Comparison of ENCODE assay signal across 23 cellular contexts in genomic region chr2:196587061-196587460, GRCh38. TPM values are rescaled to one million over a fixed set of nuclear protein-coding genes. Genes with fewer than 3 reads are reported as not detected.
DNase-seq lines count a peak whose midpoint lies in the region; ATAC-seq and TF ChIP-seq lines count a peak whose summit lies in the region.
"Had no signal": no experiment of that assay in that cellular context is flagged by ENCODE, and none has a peak within 500 bp of the region (broad histone marks: within the 10 kb centered on the region; RNA-seq: fewer than 3 reads in every experiment).

No MANE protein-coding gene starts in this region.

- peaks cover 13% of the 10 kb centered on the region; the same call in 1 of the 2 replicates for H3F3A ChIP-seq in GM23248 (ENCODE audit: insufficient read depth)

- DNase-seq in GM23248 (no peak), SK-N-MC (ENCODE audit: low read depth, low spot score) (no peak), foreskin keratinocyte (no peak), putamen (ENCODE audit: low spot score) (peak; percentile 82), kidney glomerular epithelial cell (lab: John Stamatoyannopoulos, UW) (no peak)
- DNase-seq in activated CD4-positive, alpha-beta T cell treated with anti-CD3 and anti-CD28 coated beads for 1 hour = no peak
- DNase-seq: activated CD4-positive, alpha-beta memory T cell treated with anti-CD3 and anti-CD28 coated beads for 36 hours; activated CD8-positive, alpha-beta memory T cell treated with anti-CD3 and anti-CD28 coated beads, Interleukin-2, amount 50 U/mL, for 4 hours; activated naive CD4-positive, alpha-beta T cell; activated naive CD8-positive, alpha-beta T cell treated with anti-CD3 and anti-CD28 coated beads, Interleukin-2, amount 50 U/mL, for 24 hours; BE2C; body of pancreas; CD8-positive, alpha-beta T cell; immature natural killer cell; mesendoderm; naive B cell; stimulated activated naive CD4-positive, alpha-beta T cell treated with Interleukin-2 at 50 U/mL for 16 hours; T-helper 17 cell had no signal

- peak overlapping the region; percentile 61 for H3K4me2 ChIP-seq in GM23248 (ENCODE audit: unreplicated experiment)

- in situ Hi-C loops in GM23248 (cut with MboI) = no loop called here

- 10% methylated on average over 3 of the region's 3 CpGs for WGBS in GM23248 (ENCODE audit: low coverage in 1 of 2, low lambda C conversion rate in 2 of 2, missing lambda C conversion rate in 2 of 2), 2 experiments

- peaks cover 64% of the 10 kb centered on the region for H3K79me2 ChIP-seq in GM23248 (ENCODE audit: insufficient read depth)

- ATAC-seq in foreskin keratinocyte = peak; percentile 28
- ATAC-seq in activated CD4-positive, CD25-positive, alpha-beta regulatory T cell treated with anti-CD3 and anti-CD28 coated beads, Interleukin-2, amount 50 U/mL, for 24 hours = no peak
- ATAC-seq: activated naive CD8-positive, alpha-beta T cell treated with anti-CD3 and anti-CD28 coated beads, Interleukin-2, amount 50 U/mL, for 24 hours; body of pancreas; CD8-positive, alpha-beta T cell; left lobe of liver; T-helper 17 cell had no signal

- no peaks in the 10 kb centered on the region for H4K20me1 ChIP-seq in GM23248 (ENCODE audit: insufficient read depth)

- no peaks in the 10 kb centered on the region for H3K36me3 ChIP-seq in GM23248 (ENCODE audit: low read depth)
- no peaks in the 10 kb centered on the region for H3K36me3 ChIP-seq in SK-N-MC (ENCODE audit: insufficient read depth, low read length)
- H3K36me3 ChIP-seq: BE2C, neutrophil, thoracic aorta had no signal

- TF ChIP-seq CTCF in foreskin keratinocyte (conservative IDR thresholded peaks at IDR 0.05) = no peak

- H3K4me1 ChIP-seq in GM23248 (ENCODE audit: insufficient read depth) (peaks cover 15% of the 10 kb centered on the region), foreskin keratinocyte (no peaks in the 10 kb centered on the region)
- H3K4me1 ChIP-seq: BE2C had no signal

- H3K4me3 ChIP-seq in GM23248 (peak overlapping the region; percentile 37), SK-N-MC (peak overlapping the region; percentile 25)
- H3K4me3 ChIP-seq: body of pancreas, thoracic aorta had no signal

- H3K9me3 ChIP-seq in GM23248 (ENCODE audit: low read depth) (no peaks in the 10 kb centered on the region), SK-N-MC (ENCODE audit: low read depth, low read length) (no peaks in the 10 kb centered on the region)
- H3K9me3 ChIP-seq: BE2C, body of pancreas, neutrophil, thoracic aorta had no signal

- H3K9ac ChIP-seq in GM23248 = no peak overlapping the region
- no peak overlapping the region for H3K9ac ChIP-seq in SK-N-MC (ENCODE audit: insufficient read length)

- no peaks in the 10 kb centered on the region for H3K9me2 ChIP-seq in GM23248 (ENCODE audit: insufficient read depth)

- H3K27ac ChIP-seq in GM23248 = peak overlapping the region; percentile 31
- H3K27ac ChIP-seq in SK-N-MC = peak overlapping the region; percentile 58; the same call in 1 of the 2 replicates
- H3K27ac ChIP-seq in foreskin keratinocyte = no peak overlapping the region
- H3K27ac ChIP-seq: body of pancreas, neutrophil, thoracic aorta had no signal

- H3K27me3 ChIP-seq in GM23248 (replicated peaks; ENCODE audit: insufficient read depth) (no peaks in the 10 kb centered on the region), foreskin keratinocyte (peaks cover 33% of the 10 kb centered on the region)
- H3K27me3 ChIP-seq: BE2C, body of pancreas had no signal

- no peak overlapping the region for H2AFZ ChIP-seq in GM23248

RNA-seq across cellular contexts. Expression of gene HECW2, which starts 6.3 kb away (rescaled TPM):
- 6.5 and 10.0 TPM in 2 replicates for total RNA-seq in GM23248 (2014; rRNA removed; shearing (Covaris generic))
- polyA plus RNA-seq in GM23248 (2016; fragmentation: Nextera tagmentation; extraction: Ambion mirVana) (2.4 and 2.6 TPM in 2 replicates), foreskin keratinocyte (0.04 and 0.43 TPM in 2 replicates)
- total RNA-seq in foreskin keratinocyte = 0.35 and 1.3 TPM in 2 replicates
- total RNA-seq: HT-29 had no signal

RNA-seq across cellular contexts. Expression of gene CCDC150, which starts 52.5 kb away (rescaled TPM):
- 0.65 and 1.1 TPM in 2 replicates for total RNA-seq in GM23248 (2014; rRNA removed; shearing (Covaris generic))
- polyA plus RNA-seq in GM23248 (2016; fragmentation: Nextera tagmentation; extraction: Ambion mirVana) = 2.1 and 2.5 TPM in 2 replicates
- total RNA-seq in foreskin keratinocyte = 5.5 and 6.9 TPM in 2 replicates
- polyA plus RNA-seq in foreskin keratinocyte = 2.4 and 2.5 TPM in 2 replicates
- polyA plus RNA-seq: immature natural killer cell had no signal
